In the genomic region with DNA sequence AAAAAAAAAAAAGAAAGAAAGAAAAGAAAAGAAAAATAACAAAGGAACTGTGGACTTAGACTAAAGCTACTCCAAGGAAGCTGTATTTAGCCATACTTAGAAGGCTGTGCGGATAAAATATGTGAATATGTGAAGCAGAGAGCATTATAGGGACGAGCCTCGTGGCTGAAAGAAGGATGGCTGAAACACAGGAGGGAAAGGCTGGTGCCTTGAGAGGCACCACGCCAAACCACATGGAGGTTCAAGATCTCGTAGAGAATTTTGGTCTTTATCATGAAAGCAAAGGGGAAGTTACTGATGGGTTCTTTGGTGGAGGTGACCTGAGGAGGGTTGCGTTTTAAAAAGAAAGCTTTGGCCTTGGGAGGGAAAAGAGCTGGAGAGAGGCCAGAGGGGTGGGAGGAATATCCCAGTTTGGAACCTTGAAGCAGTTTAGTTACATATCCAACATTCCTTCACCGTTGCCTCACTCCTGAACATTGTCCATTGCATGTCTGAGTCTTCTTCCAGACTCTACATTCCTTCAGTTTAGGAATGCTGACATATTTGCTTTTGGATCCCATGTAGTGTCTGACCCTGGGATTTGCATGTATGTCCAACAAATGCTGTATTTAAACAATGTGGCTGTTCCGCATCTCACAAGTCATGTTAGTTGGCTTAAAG, we compare ENCODE assay signal across 10 cellular contexts.
DNase-seq lines count a peak whose midpoint lies in the region; ATAC-seq and TF ChIP-seq lines count a peak whose summit lies in the region.
"Had no signal": no experiment of that assay in that cellular context is flagged by ENCODE, and none has a peak within 500 bp of the region (broad histone marks: within the 10 kb centered on the region; RNA-seq: fewer than 3 reads in every experiment).

No MANE protein-coding gene starts in this region.

- TF ChIP-seq CTCF in astrocyte of the cerebellum (IDR thresholded peaks at IDR 0.05; ENCODE audit: low read depth, low read length, missing control alignments) (no peak), smooth muscle cell (IDR thresholded peaks at IDR 0.05; ENCODE audit: borderline replicate concordance, insufficient read depth, poor library complexity, severe bottlenecking) (no peak)

- H3K4me2 ChIP-seq in smooth muscle cell = peak overlapping the region; percentile 28

- H3K27me3 ChIP-seq in smooth muscle cell (ENCODE audit: low read depth) = no peaks in the 10 kb centered on the region

- DNase-seq in GM03348 (ENCODE audit: low spot score) (peak; percentile 84), astrocyte of the cerebellum (ENCODE audit: low read depth) (peak; percentile 80), glomerular visceral epithelial cell (ENCODE audit: extremely low spot score) (peak; percentile 77), smooth muscle cell (lab: John Stamatoyannopoulos, UW; ENCODE audit: unreplicated experiment) (no peak), hypothalamus (lab: John Stamatoyannopoulos, UW) (no peak)
- no peak for DNase-seq in effector CD4-positive, alpha-beta T cell
- DNase-seq: activated naive CD4-positive, alpha-beta T cell had no signal

- H3K9me3 ChIP-seq in smooth muscle cell (replicated peaks; ENCODE audit: low read depth) = no peaks in the 10 kb centered on the region

- WGBS in smooth muscle cell (ENCODE audit: low lambda C conversion rate) = 73% methylated on average over 8 of the region's 8 CpGs

- H3K4me3 ChIP-seq in astrocyte of the cerebellum (ENCODE audit: low read depth, low read length) = no peak overlapping the region
- no peak overlapping the region for H3K4me3 ChIP-seq in smooth muscle cell

- no peaks in the 10 kb centered on the region for H3K79me2 ChIP-seq in smooth muscle cell (ENCODE audit: low read depth)

- H3K9ac ChIP-seq in smooth muscle cell (ENCODE audit: low read depth) = no peak overlapping the region

- no peaks in the 10 kb centered on the region for H3F3A ChIP-seq in smooth muscle cell (ENCODE audit: low read depth)

- in situ Hi-C loops in astrocyte of the cerebellum (cut with HindIII; ENCODE audit: low sequenced_read_pairs) = loop anchor here (10.0 kb wide), 2 partner anchors 117 to 327 kb away; no protein-coding TSS in a partner anchor

- no peaks in the 10 kb centered on the region for H3K36me3 ChIP-seq in smooth muscle cell (ENCODE audit: low read depth)

- peak overlapping the region; percentile 51 for H3K27ac ChIP-seq in smooth muscle cell (ENCODE audit: low read depth)

- ATAC-seq in GM18520 (IDR thresholded peaks at IDR 0.05; ENCODE audit: unreplicated experiment) (no peak), GM21367 (IDR thresholded peaks at IDR 0.05; ENCODE audit: unreplicated experiment) (no peak)
- ATAC-seq: left lobe of liver had no signal

- H2AFZ ChIP-seq in smooth muscle cell (ENCODE audit: low read depth) = no peak overlapping the region

- H3K4me1 ChIP-seq in smooth muscle cell (ENCODE audit: low read depth) = no peaks in the 10 kb centered on the region

- no peaks in the 10 kb centered on the region for H4K20me1 ChIP-seq in smooth muscle cell (ENCODE audit: low read depth)

Comparison
In these comparisons a context has a peak if more than half of its experiments do, and no peak if none do; other contexts are left out.
1. DNase-seq: peak in GM03348 (single experiment), astrocyte of the cerebellum (single experiment) and glomerular visceral epithelial cell (single experiment); none in smooth muscle cell (single experiment), effector CD4-positive, alpha-beta T cell (single experiment) and hypothalamus (0 of 51).